8 cellular contexts compared by ENCODE assay signal in the genomic region with DNA sequence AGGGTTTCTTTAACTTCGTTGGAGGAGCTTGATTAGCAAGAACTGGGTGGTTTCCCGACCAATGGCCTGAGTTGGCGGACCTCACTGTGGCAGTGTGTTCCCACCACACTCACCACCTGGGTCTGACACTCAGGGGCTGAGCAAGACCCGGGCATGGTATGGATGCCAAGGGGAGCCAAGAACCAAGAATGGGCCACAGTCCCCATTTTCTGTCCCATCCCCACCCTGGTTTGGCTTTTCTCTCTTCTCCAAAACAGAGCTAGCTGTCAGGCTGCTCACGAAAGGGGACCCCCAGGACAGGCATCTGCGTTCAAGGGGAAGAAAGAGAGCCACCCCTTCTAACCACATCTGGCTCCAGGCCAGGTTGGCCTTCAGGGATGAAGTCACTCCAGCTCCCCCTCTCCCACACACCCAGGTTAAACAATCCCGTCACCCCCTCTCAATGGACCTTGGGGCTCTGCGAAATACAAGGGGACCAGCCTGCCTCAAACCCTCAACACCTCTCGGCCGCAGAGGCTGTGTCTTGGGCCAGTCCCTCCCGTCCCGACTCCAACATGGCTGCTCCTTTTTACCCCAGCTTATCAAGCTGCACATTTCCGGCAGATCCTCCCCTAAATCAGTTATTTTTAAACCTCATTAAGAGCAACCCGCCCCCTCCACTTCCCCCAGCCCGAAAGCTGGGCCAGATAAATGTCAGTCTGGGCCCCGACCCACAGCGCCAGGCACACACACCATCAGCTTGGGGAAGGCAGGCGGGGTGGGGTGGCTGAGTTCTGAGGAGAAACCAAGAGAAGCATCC. TPM values are rescaled to one million over a fixed set of nuclear protein-coding genes. Genes with fewer than 3 reads are reported as not detected.
A peak's percentile ranks its signal among the peaks of the same experiment; 100 is the strongest.
DNase-seq lines count a peak whose midpoint lies in the region; ATAC-seq, FAIRE-seq and TF ChIP-seq lines count a peak whose summit lies in the region.

No MANE protein-coding gene starts in this region.

- peaks cover 61% of the 10 kb centered on the region for H3K36me3 Mint-ChIP-seq in activated naive CD8-positive, alpha-beta T cell treated with anti-CD3 and anti-CD28 coated beads, Interleukin-2, amount 50 U/mL, for 24 hours (ENCODE audit: low read depth)

- DNase-seq in A673 (ENCODE audit: low spot score) (no peak), lower lobe of right lung (no peak), medulla oblongata (ENCODE audit: extremely low spot score) (no peak), frontal cortex (ENCODE audit: low spot score in 2 of 2) (no peak)
- DNase-seq in activated naive CD8-positive, alpha-beta T cell treated with anti-CD3 and anti-CD28 coated beads, Interleukin-2, amount 50 U/mL, for 24 hours: peak; percentile 55
- no peak for DNase-seq in stimulated activated CD4-positive, alpha-beta T cell treated with anti-CD3 and anti-CD28 coated beads, Interleukin-2, amount 100 ng/mL, for 24 hours

- H3K36me3 ChIP-seq in A673 (ENCODE audit: insufficient read depth, low read length, poor library complexity, severe bottlenecking): peaks cover 19% of the 10 kb centered on the region
- H3K36me3 ChIP-seq in lower lobe of right lung: peaks cover 47% of the 10 kb centered on the region

- intact Hi-C loops in A673 (cut with micrococcal nuclease; ENCODE audit: unreplicated experiment) (no loop called here), lower lobe of right lung (cut with DNase I) (no loop called here)

- peaks cover 2% of the 10 kb centered on the region for H3K27me3 Mint-ChIP-seq in activated naive CD8-positive, alpha-beta T cell treated with anti-CD3 and anti-CD28 coated beads, Interleukin-2, amount 50 U/mL, for 24 hours

- H3K4me3 ChIP-seq in A673 (ENCODE audit: low read depth, low read length, poor library complexity, severe bottlenecking) (no peak overlapping the region), lower lobe of right lung (peak overlapping the region; percentile 94)

- no peaks in the 10 kb centered on the region for H3K9me3 Mint-ChIP-seq in activated naive CD8-positive, alpha-beta T cell treated with anti-CD3 and anti-CD28 coated beads, Interleukin-2, amount 50 U/mL, for 24 hours

- ATAC-seq in HG03045 (IDR thresholded peaks at IDR 0.05; ENCODE audit: unreplicated experiment) (peak; percentile 12), lower lobe of right lung (no peak), GM21529 (IDR thresholded peaks at IDR 0.05; ENCODE audit: unreplicated experiment) (no peak)
- no peak for ATAC-seq in activated naive CD8-positive, alpha-beta T cell treated with anti-CD3 and anti-CD28 coated beads, Interleukin-2, amount 50 U/mL, for 24 hours

- H3K27ac Mint-ChIP-seq in activated naive CD8-positive, alpha-beta T cell treated with anti-CD3 and anti-CD28 coated beads, Interleukin-2, amount 50 U/mL, for 24 hours: peak overlapping the region; percentile 91

- peaks cover 19% of the 10 kb centered on the region for H3K4me1 ChIP-seq in A673 (ENCODE audit: insufficient read depth, low read length, poor library complexity, severe bottlenecking)
- H3K4me1 ChIP-seq in lower lobe of right lung: peaks cover 78% of the 10 kb centered on the region

- peak overlapping the region; percentile 42 for H3K27ac ChIP-seq in A673 (ENCODE audit: low read depth, low read length, poor library complexity, severe bottlenecking)
- H3K27ac ChIP-seq in lower lobe of right lung: peak overlapping the region; percentile 100

- no TSS peak for BruUV-seq in A673 (replicated peaks; lab: Mats Ljungman, UMichigan)

- POLR2A ChIA-PET in A673 (lab: Charles Lee; ENCODE audit: low non-redundant PET): no interaction called here

- H3K4me1 Mint-ChIP-seq in activated naive CD8-positive, alpha-beta T cell treated with anti-CD3 and anti-CD28 coated beads, Interleukin-2, amount 50 U/mL, for 24 hours: peaks cover 76% of the 10 kb centered on the region

- TF ChIP-seq CTCF in A673 (conservative IDR thresholded peaks at IDR 0.05; ENCODE audit: low read depth, low read length) (no peak), lower lobe of right lung (IDR thresholded peaks at IDR 0.05) (no peak)

- H3K4me3 Mint-ChIP-seq in activated naive CD8-positive, alpha-beta T cell treated with anti-CD3 and anti-CD28 coated beads, Interleukin-2, amount 50 U/mL, for 24 hours: peak overlapping the region; percentile 98

- CTCF ChIA-PET in A673 (lab: Charles Lee): interaction anchor here (0.6 to 1.0 kb wide), 2 partner anchors 18 to 86 kb away, joined by 3 to 13 read pairs; no protein-coding TSS in a partner anchor

- H3K9me3 ChIP-seq in A673 (ENCODE audit: low read depth, low read length, poor library complexity, severe bottlenecking): no peaks in the 10 kb centered on the region
- no peaks in the 10 kb centered on the region for H3K9me3 ChIP-seq in lower lobe of right lung

- FAIRE-seq in frontal cortex (lab: Jason Lieb, UNC): no peak

- no peaks in the 10 kb centered on the region for H3K27me3 ChIP-seq in A673 (replicated peaks; ENCODE audit: insufficient read depth, low read depth, low read length, poor library complexity)
- no peaks in the 10 kb centered on the region for H3K27me3 ChIP-seq in lower lobe of right lung (ENCODE audit: low read depth)

RNA-seq across cellular contexts. Expression of gene TAGLN2, which starts 3.4 kb away (rescaled TPM):
- 155 and 198 TPM in 2 replicates for total RNA-seq in A673 (2021)
- total RNA-seq in lower lobe of right lung: 451 TPM
- 18.8 TPM for total RNA-seq in frontal cortex

RNA-seq across cellular contexts. Expression of gene CFAP45, which starts 21.9 kb away (rescaled TPM):
- total RNA-seq in A673 (2021): 1.5 and 3.6 TPM in 2 replicates
- 10.2 TPM for total RNA-seq in lower lobe of right lung
- under 0.01 TPM for total RNA-seq in frontal cortex

RNA-seq across cellular contexts. Expression of gene IGSF9, which starts 23.5 kb away (rescaled TPM):
- total RNA-seq in A673 (2021) (6.5 and 7.1 TPM in 2 replicates), lower lobe of right lung (2.0 TPM), frontal cortex (5.3 TPM)

RNA-seq across cellular contexts. Expression of gene SLAMF9, which starts 32.1 kb away (rescaled TPM):
- total RNA-seq in A673 (2021): not detected in 2 replicates
- not detected for total RNA-seq in lower lobe of right lung
- total RNA-seq in frontal cortex: not detected

RNA-seq across cellular contexts. Expression of gene VSIG8, which starts 59.4 kb away (rescaled TPM):
- total RNA-seq in A673 (2021): not detected in 2 replicates
- 0.35 TPM for total RNA-seq in lower lobe of right lung
- not detected for total RNA-seq in frontal cortex
